ENCODE assay signal across 9 cellular contexts in genomic region chr9:21919377-21920362, GRCh38.
DNase-seq lines count a peak whose midpoint lies in the region; ATAC-seq and TF ChIP-seq lines count a peak whose summit lies in the region.
"Had no signal": no experiment of that assay in that cellular context is flagged by ENCODE, and none has a peak within 500 bp of the region (broad histone marks: within the 10 kb centered on the region; RNA-seq: fewer than 3 reads in every experiment).

No MANE protein-coding gene starts in this region.

- POLR2A ChIA-PET in HEK293 (lab: Yijun Ruan, JAX): interaction anchor here (0.9 to 1.0 kb wide), 3 partner anchors 10 to 89 kb away, joined by 3 to 4 read pairs (median 4); partner anchors contain the start of genes CDKN2A, CDKN2B and CDKN2B-AS1

- H3K4me1 ChIP-seq in HEK293 (ENCODE audit: control insufficient read depth, insufficient read depth, low read length) (peaks cover 11% of the 10 kb centered on the region), colonic mucosa (no peaks in the 10 kb centered on the region)
- H3K4me1 ChIP-seq: A549 had no signal

- no peak for TF ChIP-seq CTCF in HEK293 (tag by site-specific recombination; IDR thresholded peaks at IDR 0.05)
- TF ChIP-seq CTCF in colonic mucosa (IDR thresholded peaks at IDR 0.05): no peak
- TF ChIP-seq CTCF in omental fat pad (IDR thresholded peaks at IDR 0.05): no peak

- 0 out of 2 replicates have a peak overlapping the region, but pooled peaks have one; percentile 16 for H3K27ac ChIP-seq in HEK293 (ENCODE audit: extremely low read depth, low read depth, low read length)
- H3K27ac ChIP-seq in colonic mucosa: no peak overlapping the region
- H3K27ac ChIP-seq: A549 had no signal

- H3K9me3 ChIP-seq in HEK293 (ENCODE audit: control insufficient read depth, insufficient read depth, low read depth, low read length) (no peaks in the 10 kb centered on the region), colonic mucosa (no peaks in the 10 kb centered on the region)
- H3K9me3 ChIP-seq: A549 had no signal

- no peak for ATAC-seq in omental fat pad (ENCODE audit: low FRiP score)
- ATAC-seq: A549 had no signal

- CTCF ChIA-PET in HEK293 (lab: Yijun Ruan, JAX): interaction anchor here (0.6 to 0.8 kb wide), 4 partner anchors 8 to 1619 kb away, joined by 3 to 8 read pairs (median 4); no protein-coding TSS in a partner anchor

- no peak overlapping the region for H3K9ac ChIP-seq in colonic mucosa (ENCODE audit: low read depth in 2 of 2, low read length in 2 of 2)

- no peak overlapping the region; the same call in none of the 2 replicates for H3K4me3 ChIP-seq in HEK293 (ENCODE audit: low read depth, low read length)
- no peak overlapping the region for H3K4me3 ChIP-seq in colonic mucosa
- H3K4me3 ChIP-seq: A549 had no signal

- no peaks in the 10 kb centered on the region for H3K27me3 ChIP-seq in colonic mucosa

- DNase-seq in NCI-H2029 treated with DMSO at 0.1 percent for 48 hours (lab: John Stamatoyannopoulos, UW) (peak; percentile 18), NCI-H2029 (lab: John Stamatoyannopoulos, UW) (no peak), NCI-H226 (peak; percentile 43), colonic mucosa (peak; percentile 31), putamen (ENCODE audit: low spot score) (no peak), omental fat pad (ENCODE audit: low spot score) (no peak), anterior cingulate cortex (lab: John Stamatoyannopoulos, UW) (no peak)

- intact Hi-C loops in colonic mucosa (cut with DNase I): no loop called here

- H3K36me3 ChIP-seq in HEK293 (ENCODE audit: control insufficient read depth in 2 of 2, insufficient read depth in 1 of 2, low read length in 2 of 2) (no peaks in the 10 kb centered on the region), colonic mucosa (no peaks in the 10 kb centered on the region)

TF ChIP-seq in HEK293, 187 proteins besides CTCF, POLR2A, EP300 and RAD21 (continues in another document):
- TF ChIP-seq ZSCAN4 (tag by site-specific recombination; IDR thresholded peaks at IDR 0.05): no peak
- no peak for TF ChIP-seq ZNF221 (tag by site-specific recombination; IDR thresholded peaks at IDR 0.05; ENCODE audit: borderline replicate concordance)
- TF ChIP-seq ZNF560 (tag by site-specific recombination; IDR thresholded peaks at IDR 0.05; ENCODE audit: borderline replicate concordance): no peak
- TF ChIP-seq KLF1 (tag by site-specific recombination; IDR thresholded peaks at IDR 0.05): no peak
- peak; percentile 81 for TF ChIP-seq WT1 (tag by site-specific recombination; IDR thresholded peaks at IDR 0.05)
- no peak for TF ChIP-seq ZNF473 (tag by site-specific recombination; IDR thresholded peaks at IDR 0.05)
- TF ChIP-seq ZNF530 (tag by site-specific recombination; IDR thresholded peaks at IDR 0.05; ENCODE audit: low read depth): no peak
- no peak for TF ChIP-seq ZNF2 (tag by site-specific recombination; IDR thresholded peaks at IDR 0.05)
- TF ChIP-seq ZNF544 (tag by site-specific recombination; IDR thresholded peaks at IDR 0.05): no peak
- TF ChIP-seq, protein P1, sequence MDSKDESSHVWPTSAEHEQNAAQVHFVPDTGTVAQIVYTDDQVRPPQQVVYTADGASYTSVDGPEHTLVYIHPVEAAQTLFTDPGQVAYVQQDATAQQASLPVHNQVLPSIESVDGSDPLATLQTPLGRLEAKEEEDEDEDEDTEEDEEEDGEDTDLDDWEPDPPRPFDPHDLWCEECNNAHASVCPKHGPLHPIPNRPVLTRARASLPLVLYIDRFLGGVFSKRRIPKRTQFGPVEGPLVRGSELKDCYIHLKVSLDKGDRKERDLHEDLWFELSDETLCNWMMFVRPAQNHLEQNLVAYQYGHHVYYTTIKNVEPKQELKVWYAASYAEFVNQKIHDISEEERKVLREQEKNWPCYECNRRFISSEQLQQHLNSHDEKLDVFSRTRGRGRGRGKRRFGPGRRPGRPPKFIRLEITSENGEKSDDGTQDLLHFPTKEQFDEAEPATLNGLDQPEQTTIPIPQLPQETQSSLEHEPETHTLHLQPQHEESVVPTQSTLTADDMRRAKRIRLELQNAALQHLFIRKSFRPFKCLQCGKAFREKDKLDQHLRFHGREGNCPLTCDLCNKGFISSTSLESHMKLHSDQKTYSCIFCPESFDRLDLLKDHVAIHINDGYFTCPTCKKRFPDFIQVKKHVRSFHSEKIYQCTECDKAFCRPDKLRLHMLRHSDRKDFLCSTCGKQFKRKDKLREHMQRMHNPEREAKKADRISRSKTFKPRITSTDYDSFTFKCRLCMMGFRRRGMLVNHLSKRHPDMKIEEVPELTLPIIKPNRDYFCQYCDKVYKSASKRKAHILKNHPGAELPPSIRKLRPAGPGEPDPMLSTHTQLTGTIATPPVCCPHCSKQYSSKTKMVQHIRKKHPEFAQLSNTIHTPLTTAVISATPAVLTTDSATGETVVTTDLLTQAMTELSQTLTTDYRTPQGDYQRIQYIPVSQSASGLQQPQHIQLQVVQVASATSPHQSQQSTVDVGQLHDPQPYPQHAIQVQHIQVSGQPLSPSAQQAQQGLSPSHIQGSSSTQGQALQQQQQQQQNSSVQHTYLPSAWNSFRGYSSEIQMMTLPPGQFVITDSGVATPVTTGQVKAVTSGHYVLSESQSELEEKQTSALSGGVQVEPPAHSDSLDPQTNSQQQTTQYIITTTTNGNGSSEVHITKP (tag by site-specific recombination; IDR thresholded peaks at IDR 0.05): peak; percentile 23; the same call in 1 of the 2 replicates
- no peak for TF ChIP-seq ZNF510 (tag by site-specific recombination; IDR thresholded peaks at IDR 0.05; ENCODE audit: insufficient replicate concordance)
- 0 out of 2 replicates have a peak, but pooled peaks have one; percentile 11 for TF ChIP-seq ZNF366 (tag by site-specific recombination; conservative IDR thresholded peaks at IDR 0.05)
- TF ChIP-seq ZNF747 (tag by site-specific recombination; IDR thresholded peaks at IDR 0.05): no peak
- TF ChIP-seq ZNF112 (tag by site-specific recombination; IDR thresholded peaks at IDR 0.05): no peak
- TF ChIP-seq, protein P2, sequence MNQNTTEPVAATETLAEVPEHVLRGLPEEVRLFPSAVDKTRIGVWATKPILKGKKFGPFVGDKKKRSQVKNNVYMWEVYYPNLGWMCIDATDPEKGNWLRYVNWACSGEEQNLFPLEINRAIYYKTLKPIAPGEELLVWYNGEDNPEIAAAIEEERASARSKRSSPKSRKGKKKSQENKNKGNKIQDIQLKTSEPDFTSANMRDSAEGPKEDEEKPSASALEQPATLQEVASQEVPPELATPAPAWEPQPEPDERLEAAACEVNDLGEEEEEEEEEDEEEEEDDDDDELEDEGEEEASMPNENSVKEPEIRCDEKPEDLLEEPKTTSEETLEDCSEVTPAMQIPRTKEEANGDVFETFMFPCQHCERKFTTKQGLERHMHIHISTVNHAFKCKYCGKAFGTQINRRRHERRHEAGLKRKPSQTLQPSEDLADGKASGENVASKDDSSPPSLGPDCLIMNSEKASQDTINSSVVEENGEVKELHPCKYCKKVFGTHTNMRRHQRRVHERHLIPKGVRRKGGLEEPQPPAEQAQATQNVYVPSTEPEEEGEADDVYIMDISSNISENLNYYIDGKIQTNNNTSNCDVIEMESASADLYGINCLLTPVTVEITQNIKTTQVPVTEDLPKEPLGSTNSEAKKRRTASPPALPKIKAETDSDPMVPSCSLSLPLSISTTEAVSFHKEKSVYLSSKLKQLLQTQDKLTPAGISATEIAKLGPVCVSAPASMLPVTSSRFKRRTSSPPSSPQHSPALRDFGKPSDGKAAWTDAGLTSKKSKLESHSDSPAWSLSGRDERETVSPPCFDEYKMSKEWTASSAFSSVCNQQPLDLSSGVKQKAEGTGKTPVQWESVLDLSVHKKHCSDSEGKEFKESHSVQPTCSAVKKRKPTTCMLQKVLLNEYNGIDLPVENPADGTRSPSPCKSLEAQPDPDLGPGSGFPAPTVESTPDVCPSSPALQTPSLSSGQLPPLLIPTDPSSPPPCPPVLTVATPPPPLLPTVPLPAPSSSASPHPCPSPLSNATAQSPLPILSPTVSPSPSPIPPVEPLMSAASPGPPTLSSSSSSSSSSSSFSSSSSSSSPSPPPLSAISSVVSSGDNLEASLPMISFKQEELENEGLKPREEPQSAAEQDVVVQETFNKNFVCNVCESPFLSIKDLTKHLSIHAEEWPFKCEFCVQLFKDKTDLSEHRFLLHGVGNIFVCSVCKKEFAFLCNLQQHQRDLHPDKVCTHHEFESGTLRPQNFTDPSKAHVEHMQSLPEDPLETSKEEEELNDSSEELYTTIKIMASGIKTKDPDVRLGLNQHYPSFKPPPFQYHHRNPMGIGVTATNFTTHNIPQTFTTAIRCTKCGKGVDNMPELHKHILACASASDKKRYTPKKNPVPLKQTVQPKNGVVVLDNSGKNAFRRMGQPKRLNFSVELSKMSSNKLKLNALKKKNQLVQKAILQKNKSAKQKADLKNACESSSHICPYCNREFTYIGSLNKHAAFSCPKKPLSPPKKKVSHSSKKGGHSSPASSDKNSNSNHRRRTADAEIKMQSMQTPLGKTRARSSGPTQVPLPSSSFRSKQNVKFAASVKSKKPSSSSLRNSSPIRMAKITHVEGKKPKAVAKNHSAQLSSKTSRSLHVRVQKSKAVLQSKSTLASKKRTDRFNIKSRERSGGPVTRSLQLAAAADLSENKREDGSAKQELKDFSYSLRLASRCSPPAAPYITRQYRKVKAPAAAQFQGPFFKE (tag by site-specific recombination; IDR thresholded peaks at IDR 0.05; ENCODE audit: borderline replicate concordance): no peak
- TF ChIP-seq KLF8 (tag by site-specific recombination; IDR thresholded peaks at IDR 0.05): no peak
- TF ChIP-seq BCL11B (tag by site-specific recombination; IDR thresholded peaks at IDR 0.05; ENCODE audit: low read depth): no peak
- TF ChIP-seq KLF16 (tag by site-specific recombination; IDR thresholded peaks at IDR 0.05): no peak
- no peak for TF ChIP-seq OVOL3 (tag by site-specific recombination; IDR thresholded peaks at IDR 0.05)

Comparison
In these comparisons a context has a peak if more than half of its experiments do, and no peak if none do; other contexts are left out.
1. DNase-seq: peak in NCI-H2029 treated with DMSO at 0.1 percent for 48 hours (single experiment), NCI-H226 (single experiment) and colonic mucosa (single experiment); none in NCI-H2029 (single experiment), putamen (single experiment), omental fat pad (single experiment) and anterior cingulate cortex (0 of 58).